Comparison of ENCODE assay signal across 21 cellular contexts in genomic region chr9:106890621-106891020, GRCh38. TPM values are rescaled to one million over a fixed set of nuclear protein-coding genes. Genes with fewer than 3 reads are reported as not detected.
A peak's percentile ranks its signal among the peaks of the same experiment; 100 is the strongest.
DNase-seq lines count a peak whose midpoint lies in the region; TF ChIP-seq lines count a peak whose summit lies in the region.
"Had no signal": no experiment of that assay in that cellular context is flagged by ENCODE, and none has a peak within 500 bp of the region (broad histone marks: within the 10 kb centered on the region; RNA-seq: fewer than 3 reads in every experiment).

No MANE protein-coding gene starts in this region.

- H3K36me3 Mint-ChIP-seq in brain (peaks cover 95% of the 10 kb centered on the region), type B pancreatic cell (peaks cover 63% of the 10 kb centered on the region)
- H3K36me3 Mint-ChIP-seq: activated naive CD8-positive, alpha-beta T cell; naive B cell had no signal

- H3K27me3 Mint-ChIP-seq in brain (no peaks in the 10 kb centered on the region), type B pancreatic cell (no peaks in the 10 kb centered on the region)
- H3K27me3 Mint-ChIP-seq: activated CD8-positive, alpha-beta T cell treated with anti-CD3 and anti-CD28 coated beads for 36 hours; activated naive CD8-positive, alpha-beta T cell; naive B cell had no signal

- H3K27ac Mint-ChIP-seq in brain, result peak overlapping the region in 4 of 5 experiments; percentile 24 to 87 (median 54)
- H3K27ac Mint-ChIP-seq in type B pancreatic cell, result peak overlapping the region; percentile 92
- H3K27ac Mint-ChIP-seq: activated CD8-positive, alpha-beta T cell treated with anti-CD3 and anti-CD28 coated beads for 36 hours; activated naive CD8-positive, alpha-beta T cell; naive B cell had no signal

- no peaks in the 10 kb centered on the region; the same call in 1 of the 2 replicates for H3K9me3 ChIP-seq in PC-9 (ENCODE audit: insufficient read depth, low read depth)

- H2AFZ ChIP-seq in PC-9, result no peak overlapping the region

- peaks cover 0 to 65% (median 17%) of the 10 kb centered on the region in 5 experiments for H3K9me3 Mint-ChIP-seq in brain
- H3K9me3 Mint-ChIP-seq in type B pancreatic cell, result peaks cover 3% of the 10 kb centered on the region
- H3K9me3 Mint-ChIP-seq: activated CD8-positive, alpha-beta T cell treated with anti-CD3 and anti-CD28 coated beads for 36 hours had no signal

- H3K4me1 Mint-ChIP-seq in brain (peaks cover 80% of the 10 kb centered on the region), type B pancreatic cell (ENCODE audit: unreplicated experiment) (peaks cover 71% of the 10 kb centered on the region)
- H3K4me1 Mint-ChIP-seq: naive B cell had no signal

- no peaks in the 10 kb centered on the region for H3K79me2 ChIP-seq in PC-9 (ENCODE audit: low read depth)

- H3F3A ChIP-seq in PC-9 (ENCODE audit: insufficient read depth, low read depth), result peaks cover 27% of the 10 kb centered on the region

- H4K20me1 ChIP-seq in PC-9 (ENCODE audit: insufficient read depth), result no peaks in the 10 kb centered on the region
- H4K20me1 ChIP-seq: BLaER1 treated with 17β-estradiol and CSF1 and Interleukin-3, amounts not matched to agents 10 nM and 100 nM had no signal

- no peaks in the 10 kb centered on the region for H3K36me3 ChIP-seq in PC-9 (ENCODE audit: low read depth)
- H3K36me3 ChIP-seq: BLaER1 treated with 17β-estradiol and CSF1 and Interleukin-3, amounts not matched to agents 10 nM and 100 nM had no signal

- H3K4me2 ChIP-seq in PC-9, result no peak overlapping the region
- H3K4me2 ChIP-seq: BLaER1 treated with 17β-estradiol and CSF1 and Interleukin-3, amounts not matched to agents 10 nM and 100 nM had no signal

- no peak for TF ChIP-seq CTCF in brain (conservative IDR thresholded peaks at IDR 0.05)
- no peak for TF ChIP-seq CTCF in type B pancreatic cell (conservative IDR thresholded peaks at IDR 0.05)
- TF ChIP-seq CTCF in PC-9 (conservative IDR thresholded peaks at IDR 0.05), result no peak

- no TSS peak for BruUV-seq in PC-9 (replicated peaks; lab: Mats Ljungman, UMichigan)

- POLR2A ChIA-PET in PC-9 (lab: Charles Lee; ENCODE audit: unreplicated experiment), result no interaction called here

- H3K4me1 ChIP-seq in PC-9 (replicated peaks; ENCODE audit: insufficient read depth), result peaks cover 40% of the 10 kb centered on the region

- no peak overlapping the region for H3K4me3 ChIP-seq in PC-9
- H3K4me3 ChIP-seq: BLaER1 treated with 17β-estradiol and CSF1 and Interleukin-3, amounts not matched to agents 10 nM and 100 nM; skin epidermis had no signal

- intact Hi-C loops in PC-9 (cut with micrococcal nuclease; ENCODE audit: unreplicated experiment), result no loop called here

- no peaks in the 10 kb centered on the region for H3K27me3 ChIP-seq in PC-9 (ENCODE audit: insufficient read depth, low read depth)

- H3K27ac ChIP-seq in PC-9, result no peak overlapping the region
- H3K27ac ChIP-seq: BLaER1 treated with 17β-estradiol and CSF1 and Interleukin-3, amounts not matched to agents 10 nM and 100 nM; skin epidermis; VCaP had no signal

- CTCF ChIA-PET in PC-9 (lab: Charles Lee), result no interaction called here

- H3K4me3 Mint-ChIP-seq in brain, result no peak overlapping the region
- H3K4me3 Mint-ChIP-seq in type B pancreatic cell, result peak overlapping the region; percentile 56
- H3K4me3 Mint-ChIP-seq: activated CD8-positive, alpha-beta T cell treated with anti-CD3 and anti-CD28 coated beads for 36 hours; activated naive CD8-positive, alpha-beta T cell; activated T-cell treated with anti-CD3 and anti-CD28 coated beads, Interleukin-2, amount 50 U/mL, for 4 hours; naive B cell had no signal

- H3K9me2 ChIP-seq in PC-9 (ENCODE audit: insufficient read depth), result no peaks in the 10 kb centered on the region

- peak; percentile 5 for DNase-seq in NCI-H345 (lab: John Stamatoyannopoulos, UW)
- no peak for DNase-seq in NCI-H345 treated with DMSO at 0.1 percent for 48 hours (lab: John Stamatoyannopoulos, UW; ENCODE audit: unreplicated experiment)
- peak; percentile 21 for DNase-seq in iris pigment epithelial cell (ENCODE audit: low read depth)
- DNase-seq in type B pancreatic cell (ENCODE audit: extremely low spot score, unreplicated experiment), result no peak
- DNase-seq in GM19240 (ENCODE audit: insufficient read length, low spot score), result no peak
- no peak for DNase-seq in PC-9
- no peak for DNase-seq in NCI-H146 (lab: John Stamatoyannopoulos, UW)
- DNase-seq: activated CD8-positive, alpha-beta T cell treated with anti-CD3 and anti-CD28 coated beads for 36 hours; activated T-cell treated with anti-CD3 and anti-CD28 coated beads, Interleukin-2, amount 50 U/mL, for 4 hours; GF-D8; naive B cell; NCI-H1105; NCI-H2171 treated with DMSO at 0.1 percent for 48 hours; SHP77; stimulated activated CD8-positive, alpha-beta memory T cell treated with anti-CD3 and anti-CD28 coated beads, Interleukin-4, amount 100 ng/mL, for 48 hours; T-helper 1 cell had no signal

RNA-seq across cellular contexts. Expression of gene ZNF462, which starts 27.7 kb away (rescaled TPM):
- 5.3 TPM for polyA plus RNA-seq in brain (ENCODE audit: insufficient read depth, low read depth, low replicate concordance)
- 124 and 129 TPM in 2 replicates for total RNA-seq in type B pancreatic cell (ENCODE audit: low replicate concordance)
- 3.2 and 4.8 TPM in 2 replicates for total RNA-seq in PC-9 (2021)
- total RNA-seq: activated CD8-positive, alpha-beta T cell treated with anti-CD3 and anti-CD28 coated beads for 36 hours had no signal

Comparison
In these comparisons a context has a peak if more than half of its experiments do, and no peak if none do; other contexts are left out.
1. DNase-seq: peak in NCI-H345 (single experiment) and iris pigment epithelial cell (single experiment); none in NCI-H345 treated with DMSO at 0.1 percent for 48 hours (single experiment), type B pancreatic cell (single experiment), GM19240 (single experiment), PC-9 (0 of 2) and NCI-H146 (single experiment).
2. RNA of gene ZNF462, which starts 27.7 kb away (total RNA-seq): 124 to 129 TPM in type B pancreatic cell; 3.2 to 4.8 TPM in PC-9; every median in the first group is over 10 times any median in the second.